Comparison of ENCODE assay signal across 8 cellular contexts in the genomic region with DNA sequence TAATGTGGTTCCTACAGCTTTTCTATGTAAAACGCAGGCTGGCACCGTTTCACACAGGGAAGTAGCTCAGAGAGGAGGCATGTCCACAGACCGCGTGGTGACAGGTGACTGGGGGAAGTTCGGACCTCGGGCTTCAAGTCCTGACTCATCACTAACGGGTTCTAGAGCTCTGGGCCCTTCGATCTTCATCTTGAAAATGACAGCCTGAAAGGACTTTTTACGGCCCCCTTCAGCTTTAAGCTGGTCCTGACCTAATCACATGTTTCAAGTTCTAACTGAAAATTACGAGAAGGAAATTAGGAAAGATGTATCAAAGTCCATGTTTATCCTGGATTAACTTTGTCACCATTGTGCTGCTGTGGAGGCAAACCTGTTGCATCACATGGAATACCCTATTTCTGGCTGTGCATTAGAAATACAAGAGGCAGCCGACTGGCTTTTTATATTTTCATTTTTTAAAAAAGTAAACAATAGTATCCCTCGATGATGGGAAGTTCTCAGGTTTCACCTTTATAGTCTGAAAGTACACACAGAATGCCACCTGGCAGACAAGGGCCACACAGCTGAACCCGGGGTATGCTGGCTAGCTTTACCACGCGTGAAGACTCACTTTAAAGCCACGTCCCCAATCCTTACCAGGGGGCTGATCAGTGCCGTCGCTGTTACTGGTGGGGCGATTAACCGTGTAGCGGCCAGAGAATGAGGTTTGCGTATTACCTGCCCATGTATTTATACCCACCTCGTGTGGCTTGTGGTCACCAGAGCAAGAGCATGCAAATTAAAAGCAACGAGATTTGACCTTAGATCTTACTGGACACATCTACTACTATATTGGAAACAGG. TPM values are rescaled to one million over a fixed set of nuclear protein-coding genes. Genes with fewer than 3 reads are reported as not detected.
A peak's percentile ranks its signal among the peaks of the same experiment; 100 is the strongest.
DNase-seq lines count a peak whose midpoint lies in the region; ATAC-seq, FAIRE-seq and TF ChIP-seq lines count a peak whose summit lies in the region.

No MANE protein-coding gene starts in this region.

- in situ Hi-C loops in mammary epithelial cell (cut with MboI; ENCODE audit: low sequenced_read_pairs in 2 of 2) (loop anchor here (5.0 to 10.0 kb wide), 2 partner anchors 200 to 203 kb away; no protein-coding TSS in a partner anchor), HepG2 (cut with HindIII; ENCODE audit: extremely low pct_ligation_motif_present, low pct_unique_long_range_greater_than_20kb) (loop anchor here (5.0 kb wide), 1 partner anchor 200 kb away; no protein-coding TSS in a partner anchor)

- H3K4me2 ChIP-seq in mammary epithelial cell (ENCODE audit: insufficient read depth, low read depth, low read length) (peak overlapping the region; percentile 100), HepG2 (ENCODE audit: low read depth, low read length) (peak overlapping the region; percentile 96)

- peak; percentile 78 for TF ChIP-seq POLR2A in GM19193 (IDR thresholded peaks at IDR 0.05; ENCODE audit: extremely low read depth, insufficient read depth, insufficient read length)
- TF ChIP-seq POLR2A in HepG2 (IDR thresholded peaks at IDR 0.05; ENCODE audit: insufficient read depth in 1 of 2, low read depth in 2 of 2, low read length in 2 of 2), result peak; percentile 44 to 67; a peak in 3 of 4 replicates

- no peak for TF ChIP-seq CTCF in mammary epithelial cell (conservative IDR thresholded peaks at IDR 0.05 in 1 of 2, IDR thresholded peaks at IDR 0.05 in 1 of 2; ENCODE audit: extremely low read depth in 1 of 2, insufficient read depth in 1 of 2, low read depth in 1 of 2, low read length in 2 of 2)
- no peak for TF ChIP-seq CTCF in HepG2 (CRISPR knock-in tag; IDR thresholded peaks at IDR 0.05)

- TF ChIP-seq EP300 in HepG2 (IDR thresholded peaks at IDR 0.05; ENCODE audit: low read depth in 2 of 2, low read length in 2 of 2) (peak; percentile 89 to 98; a peak in 3 of 4 replicates), HepG2 (CRISPR knock-in tag; IDR thresholded peaks at IDR 0.05; ENCODE audit: borderline replicate concordance) (peak; percentile 93)

- ATAC-seq in HG03280 (IDR thresholded peaks at IDR 0.05; ENCODE audit: unreplicated experiment), result peak; percentile 32
- peak; percentile 19 for ATAC-seq in HepG2

- H3K9me3 ChIP-seq in mammary epithelial cell (replicated peaks; ENCODE audit: insufficient read depth, low read length), result no peaks in the 10 kb centered on the region
- H3K9me3 ChIP-seq in HepG2 (ENCODE audit: low read length), result no peaks in the 10 kb centered on the region

- no peaks in the 10 kb centered on the region for H3K79me2 ChIP-seq in mammary epithelial cell (ENCODE audit: insufficient read depth, low read length)
- peaks cover 94% of the 10 kb centered on the region for H3K79me2 ChIP-seq in HepG2 (ENCODE audit: insufficient read depth, low read length)

- no TSS peak for BruUV-seq in mammary epithelial cell (replicated peaks; lab: Mats Ljungman, UMichigan)
- TSS peak; percentile 51 for BruUV-seq in HepG2 (replicated peaks; lab: Mats Ljungman, UMichigan)

- peaks cover 13% of the 10 kb centered on the region for H3K4me1 ChIP-seq in mammary epithelial cell (ENCODE audit: insufficient read depth, low read length)
- H3K4me1 ChIP-seq in HepG2 (ENCODE audit: insufficient read depth, low read length), result peaks cover 42% of the 10 kb centered on the region

- TF ChIP-seq RAD21 in HepG2 (CRISPR knock-in tag; IDR thresholded peaks at IDR 0.05), result peak; percentile 27

- POLR2A ChIA-PET in HepG2 (lab: Yijun Ruan, JAX), result interaction anchor here (0.8 to 3.6 kb wide), 23 partner anchors 9 to 658 kb away, joined by 3 to 24 read pairs (median 7); partner anchors contain the start of gene ASF1A

- H4K20me1 ChIP-seq in mammary epithelial cell (ENCODE audit: insufficient read depth, low read length) (no peaks in the 10 kb centered on the region), HepG2 (ENCODE audit: insufficient read depth, low read length) (peaks cover 48% of the 10 kb centered on the region)

- H3K4me3 ChIP-seq in mammary epithelial cell (replicated peaks in 1 of 3; ENCODE audit: insufficient read depth in 1 of 3, low read depth in 2 of 3, low read length in 3 of 3), result peak overlapping the region; percentile 57 to 89 (median 79)
- H3K4me3 ChIP-seq in HepG2 (replicated peaks in 1 of 3; ENCODE audit: insufficient read depth in 1 of 3, low read depth in 2 of 3, low read length in 3 of 3), result peak overlapping the region; percentile 89 to 99 (median 99)

- H3K27me3 ChIP-seq in mammary epithelial cell (ENCODE audit: insufficient read depth, low read length), result peaks cover 12% of the 10 kb centered on the region
- H3K27me3 ChIP-seq in HepG2 (ENCODE audit: control insufficient read depth in 1 of 2, insufficient read depth in 2 of 2, low read length in 2 of 2), result no peaks in the 10 kb centered on the region; a peak in 1 of 5 replicates

- FAIRE-seq in HepG2 (lab: Jason Lieb, UNC), result peak; percentile 47

- H3K27ac ChIP-seq in mammary epithelial cell (ENCODE audit: insufficient read depth, low read depth, low read length) (no peak overlapping the region), HepG2 (ENCODE audit: extremely low read length, insufficient read depth, low read length) (peak overlapping the region; percentile 100)

- CTCF ChIA-PET in mammary epithelial cell (lab: Charles Lee; ENCODE audit: low non-redundant PET), result interaction anchor here (0.6 kb wide), 1 partner anchor 11 kb away, joined by 3 read pairs; no protein-coding TSS in a partner anchor
- CTCF ChIA-PET in HepG2 (lab: Yijun Ruan, JAX; ENCODE audit: low intra/inter-chr PET ratio, low total read pairs), result interaction anchor here (1.0 kb wide), 1 partner anchor 39 kb away, joined by 3 read pairs; no protein-coding TSS in a partner anchor

- no peak overlapping the region for H3K9ac ChIP-seq in mammary epithelial cell (ENCODE audit: insufficient read depth, low read length)
- H3K9ac ChIP-seq in HepG2 (ENCODE audit: insufficient read depth, low read depth, low read length), result peak overlapping the region; percentile 99

- dilution Hi-C loops in mammary epithelial cell (cut with HindIII; ENCODE audit: low sequenced_read_pairs), result no loop called here

- H2AFZ ChIP-seq in mammary epithelial cell (ENCODE audit: low read depth, low read length), result peak overlapping the region; percentile 96
- H2AFZ ChIP-seq in HepG2 (ENCODE audit: low read length), result no peak overlapping the region

- H3K36me3 ChIP-seq in mammary epithelial cell (ENCODE audit: insufficient read depth, low read length), result no peaks in the 10 kb centered on the region
- H3K36me3 ChIP-seq in HepG2 (replicated peaks in 1 of 2; ENCODE audit: control insufficient read depth in 1 of 2, insufficient read depth in 2 of 2, low read length in 2 of 2), result peaks cover 0 to 20% of the 10 kb centered on the region in 2 experiments; a peak in 3 of 5 replicates

- 49% methylated on average over 24 of the region's 24 CpGs for WGBS in mammary epithelial cell (ENCODE audit: low coverage, missing lambda C conversion rate)
- WGBS in HepG2 (ENCODE audit: low lambda C conversion rate), result under 1% methylated on average over 24 of the region's 24 CpGs

- DNase-seq in COLO668 (lab: John Stamatoyannopoulos, UW; ENCODE audit: unreplicated experiment) (peak; percentile 59), SHP77 treated with DMSO at 0.1 percent for 48 hours (lab: John Stamatoyannopoulos, UW) (peak; percentile 15), mammary epithelial cell (no peak), HepG2 (ENCODE audit: low spot score) (peak; percentile 96), NCI-H524 treated with DMSO at 0.1 percent for 48 hours (lab: John Stamatoyannopoulos, UW) (no peak)
- DNase-seq in stimulated activated CD8-positive, alpha-beta memory T cell treated with anti-CD3 and anti-CD28 coated beads, Interleukin-4, amount 100 ng/mL, for 24 hours (ENCODE audit: low read depth), result peak; percentile 19

- intact Hi-C loops in mammary epithelial cell (cut with micrococcal nuclease) (loop anchor here (5.0 kb wide), 1 partner anchor 485 kb away; no protein-coding TSS in a partner anchor), HepG2 (cut with micrococcal nuclease; ENCODE audit: unreplicated experiment) (loop anchor here (1.0 to 5.0 kb wide), 7 partner anchors 15 to 215 kb away; no protein-coding TSS in a partner anchor)

TF ChIP-seq in HepG2, 621 proteins besides CTCF, POLR2A, EP300 and RAD21 (continues in another document):
- TF ChIP-seq ZNF652 (CRISPR knock-in tag; IDR thresholded peaks at IDR 0.05; ENCODE audit: borderline replicate concordance, low read depth), result peak; percentile 30; the same call in 1 of the 2 replicates
- TF ChIP-seq BORCS8-MEF2B (CRISPR knock-in tag; IDR thresholded peaks at IDR 0.05), result no peak
- peak; percentile 66; the same call in 1 of the 2 replicates for TF ChIP-seq SATB2 (CRISPR knock-in tag; IDR thresholded peaks at IDR 0.05)
- TF ChIP-seq SP5 (CRISPR knock-in tag; IDR thresholded peaks at IDR 0.05; ENCODE audit: borderline replicate concordance, low read depth), result peak; percentile 60
- TF ChIP-seq SOX13 (IDR thresholded peaks at IDR 0.05), result peak; percentile 95
- TF ChIP-seq SOX13 (CRISPR knock-in tag; conservative IDR thresholded peaks at IDR 0.05 in 1 of 2, IDR thresholded peaks at IDR 0.05 in 1 of 2), result peak in 1 of 2 experiments; percentile 98; a peak in 2 of 4 replicates

RNA-seq across cellular contexts. Expression of gene MAN1A1, which starts 1.9 kb away (rescaled TPM):
- total RNA-seq in mammary epithelial cell (1 to 10 TPM; 4.0 to 5.3 TPM), HepG2 (2016; rRNA removed; fragmentation: Illumina TruSeq; extraction: Trizol) (98.7 and 156 TPM in 2 replicates)
- polyA plus RNA-seq in mammary epithelial cell (3.4 TPM), HepG2 (2011; rRNA removed) (192 and 236 TPM in 2 replicates)
- 2.6 TPM for polyA minus RNA-seq in mammary epithelial cell
- 8.0 and 9.3 TPM in 2 replicates for total RNA-seq in HepG2 (2016; cell fraction: cytosol; rRNA removed; fragmentation: Illumina TruSeq; extraction: Trizol; ENCODE audit: low read depth)
- 92.1 and 154 TPM in 2 replicates for total RNA-seq in HepG2 (2016; cell fraction: insoluble cytoplasmic fraction; rRNA removed; fragmentation: Illumina TruSeq; extraction: Trizol)
- 35.4 and 40.1 TPM in 2 replicates for total RNA-seq in HepG2 (2016; cell fraction: membrane; rRNA removed; fragmentation: Illumina TruSeq; extraction: Trizol)
- total RNA-seq in HepG2 (2016; cell fraction: nucleus; rRNA removed; fragmentation: Illumina TruSeq; extraction: Trizol), result 183 and 203 TPM in 2 replicates
- 99.8 and 148 TPM in 2 replicates for polyA plus RNA-seq in HepG2 (2011; cell fraction: cytosol; rRNA removed)
- polyA plus RNA-seq in HepG2 (2011; cell fraction: nucleus; rRNA removed), result 62.7 and 77.6 TPM in 2 replicates
- 214 and 224 TPM in 2 replicates for polyA plus RNA-seq in HepG2 (2012)
- 6.6 and 6.7 TPM in 2 replicates for polyA plus RNA-seq in HepG2 (2016; cell fraction: cytosol; fragmentation: Illumina TruSeq; extraction: Trizol; ENCODE audit: low read depth)
- 106 and 111 TPM in 2 replicates for polyA plus RNA-seq in HepG2 (2016; cell fraction: insoluble cytoplasmic fraction; fragmentation: Illumina TruSeq; extraction: Trizol; ENCODE audit: low read depth)
- polyA plus RNA-seq in HepG2 (2016; cell fraction: membrane; fragmentation: Illumina TruSeq; extraction: Trizol; ENCODE audit: low read depth), result 19.3 and 22.4 TPM in 2 replicates
- 218 and 229 TPM in 2 replicates for polyA plus RNA-seq in HepG2 (2016; cell fraction: nucleus; fragmentation: Illumina TruSeq; extraction: Trizol; ENCODE audit: insufficient read depth, low read depth)
- polyA minus RNA-seq in HepG2 (2011; rRNA and poly(A)+ RNA removed; ENCODE audit: low replicate concordance), result 0.70 and 113 TPM in 2 replicates
- polyA minus RNA-seq in HepG2 (2011; cell fraction: cytosol; rRNA and poly(A)+ RNA removed), result 203 TPM in 2 replicates
- polyA minus RNA-seq in HepG2 (2011; cell fraction: nucleus; rRNA and poly(A)+ RNA removed), result 222 and 223 TPM in 2 replicates

Comparison
In these comparisons a context has a peak if more than half of its experiments do, and no peak if none do; other contexts are left out.
1. DNase-seq: peak in COLO668 (single experiment), SHP77 treated with DMSO at 0.1 percent for 48 hours (single experiment), HepG2 (single experiment) and stimulated activated CD8-positive, alpha-beta memory T cell treated with anti-CD3 and anti-CD28 coated beads, Interleukin-4, amount 100 ng/mL, for 24 hours (single experiment); none in mammary epithelial cell (single experiment) and NCI-H524 treated with DMSO at 0.1 percent for 48 hours (single experiment).